In the genomic region with DNA sequence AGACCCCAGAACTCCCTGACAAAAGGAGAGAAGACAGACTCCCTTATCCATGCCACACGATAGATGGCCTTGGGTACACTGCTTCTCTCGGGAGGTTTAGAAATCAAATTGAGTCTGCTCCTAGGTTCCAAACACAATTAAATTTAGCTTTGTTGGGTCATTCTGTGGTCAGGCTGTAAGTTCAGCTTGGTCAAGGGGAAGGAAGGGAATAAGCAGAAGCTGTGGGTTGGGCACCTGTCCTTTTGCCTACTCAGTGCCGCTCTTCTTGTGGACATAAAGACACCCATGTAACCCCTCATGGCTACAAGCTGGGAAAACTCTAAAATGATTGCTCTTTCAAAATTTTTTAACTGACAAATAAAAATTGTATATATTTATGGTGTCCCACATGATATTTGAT, we compare ENCODE assay signal across 27 cellular contexts. TPM values are rescaled to one million over a fixed set of nuclear protein-coding genes. Genes with fewer than 3 reads are reported as not detected.
DNase-seq lines count a peak whose midpoint lies in the region; ATAC-seq and TF ChIP-seq lines count a peak whose summit lies in the region.
"Had no signal": no experiment of that assay in that cellular context is flagged by ENCODE, and none has a peak within 500 bp of the region (broad histone marks: within the 10 kb centered on the region; RNA-seq: fewer than 3 reads in every experiment).

No MANE protein-coding gene starts in this region.

- H3K36me3 ChIP-seq in left lung (no peaks in the 10 kb centered on the region), upper lobe of right lung (no peaks in the 10 kb centered on the region)
- H3K36me3 ChIP-seq: esophagus squamous epithelium, gastrocnemius medialis, MG63, transverse colon had no signal

- ATAC-seq in Right ventricle myocardium inferior (peak; percentile 63), left lung (peak; percentile 30), upper lobe of right lung (peak; percentile 74), HG02973 (IDR thresholded peaks at IDR 0.05; ENCODE audit: unreplicated experiment) (no peak)

- H3K4me3 ChIP-seq in left lung (no peak overlapping the region), upper lobe of right lung (no peak overlapping the region)
- H3K4me3 ChIP-seq: esophagus squamous epithelium, gastrocnemius medialis, GM23338, MG63, transverse colon had no signal

- no peaks in the 10 kb centered on the region for H3K9me3 ChIP-seq in left lung
- no peaks in the 10 kb centered on the region for H3K9me3 ChIP-seq in upper lobe of right lung
- H3K9me3 ChIP-seq: Caco-2, esophagus squamous epithelium, gastrocnemius medialis, MG63, transverse colon had no signal

- intact Hi-C loops in Right ventricle myocardium inferior (cut with DNase I), result loop anchor here (5.0 kb wide), 2 partner anchors 37 to 162 kb away; no protein-coding TSS in a partner anchor
- intact Hi-C loops in cardiac septum (cut with DNase I), result loop anchor here (5.0 to 10.0 kb wide), 2 partner anchors 37 to 845 kb away; no protein-coding TSS in a partner anchor
- intact Hi-C loops in left lung (cut with DNase I), result loop anchor here in 1 of 2 donors (5.0 kb wide), 2 partner anchors 162 to 227 kb away; a partner anchor contains a TSS
- intact Hi-C loops in upper lobe of right lung (cut with DNase I), result loop anchor here (5.0 to 10.0 kb wide), 2 partner anchors 165 to 227 kb away; a partner anchor contains a TSS

- TF ChIP-seq CTCF in left lung (IDR thresholded peaks at IDR 0.05) (no peak), upper lobe of right lung (IDR thresholded peaks at IDR 0.05) (no peak)

- H3K27ac ChIP-seq in left lung, result peak overlapping the region in 1 of 2 donors; percentile 64
- H3K27ac ChIP-seq in upper lobe of right lung, result no peak overlapping the region
- H3K27ac ChIP-seq: esophagus squamous epithelium, gastrocnemius medialis, transverse colon had no signal

- no peak for DNase-seq in Right ventricle myocardium inferior (ENCODE audit: missing footprints)
- no peak for DNase-seq in cardiac septum (ENCODE audit: low spot score)
- DNase-seq in SKM-1 treated with dmso at 0.1 percent for 144 hours (lab: John Stamatoyannopoulos, UW; ENCODE audit: unreplicated experiment), result peak; percentile 90
- no peak for DNase-seq in left lung
- no peak for DNase-seq in upper lobe of right lung
- no peak for DNase-seq in RKO (ENCODE audit: low spot score)
- no peak for DNase-seq in cerebellar nuclear complex (lab: John Stamatoyannopoulos, UW)
- DNase-seq: 8988T; activated B cell treated with CpG ODN at 0.5 μM for 24 hours; activated CD4-positive, alpha-beta T cell treated with anti-CD3 and anti-CD28 coated beads, Interleukin-2, amount 50 U/mL, for 4 hours; activated gamma-delta T cell; Caco-2; DND-41; esophagus squamous epithelium; gastrocnemius medialis; islet precursor cell; mammary epithelial cell; MG63; NCI-H1694; NCI-H2171; NCI-H524 treated with DMSO at 0.1 percent for 48 hours; occipital lobe; SHP77; stimulated activated naive CD8-positive, alpha-beta T cell treated with anti-CD3 and anti-CD28 coated beads, Interleukin-15, amount 100 ng/mL, for 72 hours; transverse colon had no signal

- H3K4me1 ChIP-seq in left lung, result peaks cover 4 to 53% of the 10 kb centered on the region in 2 donors
- H3K4me1 ChIP-seq in upper lobe of right lung, result peaks cover 14% of the 10 kb centered on the region

- no peaks in the 10 kb centered on the region for H3K27me3 ChIP-seq in left lung
- no peaks in the 10 kb centered on the region for H3K27me3 ChIP-seq in upper lobe of right lung
- H3K27me3 ChIP-seq: gastrocnemius medialis, MG63, transverse colon had no signal

RNA-seq across cellular contexts. Expression of a gene that starts 19.1 kb away (rescaled TPM):
- 198 TPM for total RNA-seq in Right ventricle myocardium inferior
- 108 TPM for total RNA-seq in cardiac septum
- 10 to 100 TPM; 44.8 to 52.4 TPM for total RNA-seq in left lung
- total RNA-seq in upper lobe of right lung, result 44.2 TPM

RNA-seq across cellular contexts. Expression of a gene that starts 32.6 kb away (rescaled TPM):
- total RNA-seq in Right ventricle myocardium inferior (5.0 TPM), cardiac septum (8.5 TPM), left lung (10 to 100 TPM; 11.2 to 22.6 TPM), upper lobe of right lung (19.6 TPM)
